In genomic region chr6:129194441-129195021, GRCh38 we compare ENCODE assay signal across 29 cellular contexts.
"Had no signal": no experiment of that assay in that cellular context is flagged by ENCODE, and none has a peak within 500 bp of the region (broad histone marks: within the 10 kb centered on the region; RNA-seq: fewer than 3 reads in every experiment).

No MANE protein-coding gene starts in this region.

- H3K4me3 ChIP-seq: adrenal gland, body of pancreas, cardiac muscle cell had no signal

- DNase-seq: activated B cell treated with CpG ODN at 0.5 μM for 24 hours; activated CD4-positive, alpha-beta memory T cell treated with anti-CD3 and anti-CD28 coated beads, Interleukin-2, amount 10 ng/mL, durations not matched to agents 7 days and 5 days; activated CD4-positive, alpha-beta T cell treated with anti-CD3 and anti-CD28 coated beads for 4 hours; activated CD4-positive, alpha-beta T cell treated with anti-CD3 and anti-CD28 coated beads, Interleukin-2, amount 10 ng/mL, durations not matched to agents 7 days and 5 days; activated CD4-positive, alpha-beta T cell treated with anti-CD3 and anti-CD28 coated beads, Interleukin-2, amount 50 U/mL, for 48 hours; activated CD4-positive, CD25-positive, alpha-beta regulatory T cell treated with anti-CD3 and anti-CD28 coated beads, Interleukin-2, amount 50 U/mL, for 72 hours; activated CD8-positive, alpha-beta memory T cell treated with anti-CD3 and anti-CD28 coated beads for 24 hours; activated CD8-positive, alpha-beta memory T cell treated with anti-CD3 and anti-CD28 coated beads, Interleukin-2, amount 10 ng/mL, durations not matched to agents 7 days and 5 days; activated CD8-positive, alpha-beta memory T cell treated with anti-CD3 and anti-CD28 coated beads, Interleukin-2, amount 50 U/mL, for 48 hours; activated CD8-positive, alpha-beta T cell treated with anti-CD3 and anti-CD28 coated beads, Interleukin-2, amount 10 ng/mL, durations not matched to agents 7 days and 5 days; activated effector memory CD4-positive, alpha-beta T cell treated with Interleukin-2 at 50 U/mL for 16 hours; activated gamma-delta T cell; activated naive CD4-positive, alpha-beta T cell treated with anti-CD3 and anti-CD28 coated beads, Interleukin-2, amount 10 ng/mL, durations not matched to agents 7 days and 5 days; activated naive CD4-positive, alpha-beta T cell treated with Interleukin-2 at 50 U/mL for 16 hours; activated naive CD8-positive, alpha-beta T cell treated with anti-CD3 and anti-CD28 coated beads, Interleukin-2, amount 10 ng/mL, durations not matched to agents 7 days and 5 days; activated naive CD8-positive, alpha-beta T cell treated with anti-CD3 and anti-CD28 coated beads, Interleukin-2, amount 50 U/mL, for 24 hours; activated T-cell treated with anti-CD3 and anti-CD28 coated beads, Interleukin-2, amount 50 U/mL, for 24 hours; activated T-cell treated with anti-CD3 and anti-CD28 coated beads, Interleukin-2, amount 50 U/mL, for 48 hours; adrenal gland; amniotic stem cell; aorta; body of pancreas; caudate nucleus; cerebellar nuclear complex; T-helper 1 cell; T-helper 2 cell; T-helper 9 cell had no signal

- H3K27me3 ChIP-seq: adrenal gland, body of pancreas, cardiac muscle cell had no signal

- H3K36me3 ChIP-seq: adrenal gland, cardiac muscle cell had no signal

- H3K4me1 ChIP-seq: adrenal gland, body of pancreas had no signal

- H3K9me3 ChIP-seq: adrenal gland, body of pancreas had no signal

- H3K27ac ChIP-seq: adrenal gland, body of pancreas, cardiac muscle cell, VCaP had no signal

- ATAC-seq: activated CD8-positive, alpha-beta memory T cell treated with anti-CD3 and anti-CD28 coated beads, Interleukin-2, amount 10 ng/mL, durations not matched to agents 7 days and 5 days; activated CD8-positive, alpha-beta T cell treated with anti-CD3 and anti-CD28 coated beads, Interleukin-2, amount 10 ng/mL, durations not matched to agents 7 days and 5 days; activated naive CD8-positive, alpha-beta T cell treated with anti-CD3 and anti-CD28 coated beads, Interleukin-2, amount 50 U/mL, for 24 hours; body of pancreas had no signal
